ENCODE assay signal across 1 cellular context in genomic region chr1:154944422-154945159, GRCh38.
A peak's percentile ranks its signal among the peaks of the same experiment; 100 is the strongest.
TF ChIP-seq lines count a peak whose summit lies in the region.

No MANE protein-coding gene starts in this region.

TF ChIP-seq in HepG2, 621 proteins besides CTCF, POLR2A, EP300 and RAD21 (continued from another document and continues in another):
- TF ChIP-seq AFF4 (CRISPR knock-in tag; IDR thresholded peaks at IDR 0.05) (0 out of 2 replicates have a peak, but pooled peaks have one; percentile 51), TRIM24 (CRISPR knock-in tag; IDR thresholded peaks at IDR 0.05) (no peak; the same call in 1 of the 2 replicates), BORCS8-MEF2B (CRISPR knock-in tag; IDR thresholded peaks at IDR 0.05) (peak; percentile 70; the same call in 1 of the 2 replicates), ZNF609 (CRISPR knock-in tag; IDR thresholded peaks at IDR 0.05; ENCODE audit: borderline replicate concordance) (peak; percentile 47; the same call in 1 of the 2 replicates), ZNF362 (CRISPR knock-in tag; IDR thresholded peaks at IDR 0.05; ENCODE audit: borderline replicate concordance) (no peak), CHCHD3 (CRISPR knock-in tag; IDR thresholded peaks at IDR 0.05) (no peak), THRA (CRISPR knock-in tag; IDR thresholded peaks at IDR 0.05; ENCODE audit: borderline replicate concordance) (peak; percentile 98), MNT (IDR thresholded peaks at IDR 0.05) (no peak), ZBTB4 (CRISPR knock-in tag; IDR thresholded peaks at IDR 0.05; ENCODE audit: borderline replicate concordance) (no peak), RARA (CRISPR knock-in tag; IDR thresholded peaks at IDR 0.05) (peak; percentile 90), MXD3 (CRISPR knock-in tag; IDR thresholded peaks at IDR 0.05) (no peak), CAMTA2 (CRISPR knock-in tag; IDR thresholded peaks at IDR 0.05; ENCODE audit: borderline replicate concordance) (no peak), ZNF770 (CRISPR knock-in tag; IDR thresholded peaks at IDR 0.05) (peak; percentile 46), ZNF510 (CRISPR knock-in tag; IDR thresholded peaks at IDR 0.05; ENCODE audit: low read depth) (no peak), NFYC (CRISPR knock-in tag; IDR thresholded peaks at IDR 0.05) (0 out of 2 replicates have a peak, but pooled peaks have one; percentile 7), ATF7 (IDR thresholded peaks at IDR 0.05) (peak; percentile 36; the same call in 1 of the 2 replicates), ATF7 (CRISPR knock-in tag; IDR thresholded peaks at IDR 0.05) (peak; percentile 56), PHF5A (CRISPR knock-in tag; IDR thresholded peaks at IDR 0.05; ENCODE audit: low read depth, unreplicated experiment) (peak; percentile 67), KMT2B (CRISPR knock-in tag; IDR thresholded peaks at IDR 0.05) (0 out of 2 replicates have a peak, but pooled peaks have one; percentile 5), CENPT (CRISPR knock-in tag; IDR thresholded peaks at IDR 0.05; ENCODE audit: low read depth) (no peak), ZNF513 (CRISPR knock-in tag; conservative IDR thresholded peaks at IDR 0.05) (no peak), ZNF207 (IDR thresholded peaks at IDR 0.05; ENCODE audit: borderline replicate concordance) (no peak), SSRP1 (CRISPR knock-in tag; IDR thresholded peaks at IDR 0.05) (no peak), ZKSCAN1 (IDR thresholded peaks at IDR 0.05; ENCODE audit: low read length) (no peak), ZNF180 (CRISPR knock-in tag; IDR thresholded peaks at IDR 0.05; ENCODE audit: borderline replicate concordance, low read depth) (no peak), DMTF1 (CRISPR knock-in tag; IDR thresholded peaks at IDR 0.05) (no peak), KMT2A (CRISPR knock-in tag; IDR thresholded peaks at IDR 0.05) (no peak), ZMYM3 (CRISPR knock-in tag; IDR thresholded peaks at IDR 0.05) (peak; percentile 60; the same call in 1 of the 2 replicates), ZNF737 (CRISPR knock-in tag; IDR thresholded peaks at IDR 0.05; ENCODE audit: borderline replicate concordance) (no peak), MAZ (IDR thresholded peaks at IDR 0.05; ENCODE audit: borderline replicate concordance, low read depth, low read length) (no peak), MAZ (CRISPR knock-in tag; IDR thresholded peaks at IDR 0.05; ENCODE audit: low read depth) (peak; percentile 77; the same call in 1 of the 2 replicates), CHD2 (IDR thresholded peaks at IDR 0.05; ENCODE audit: low read depth, low read length) (no peak), ZNF101 (CRISPR knock-in tag; IDR thresholded peaks at IDR 0.05; ENCODE audit: borderline replicate concordance, low read depth) (no peak), RFX1 (IDR thresholded peaks at IDR 0.05) (no peak)
